In the genomic region with DNA sequence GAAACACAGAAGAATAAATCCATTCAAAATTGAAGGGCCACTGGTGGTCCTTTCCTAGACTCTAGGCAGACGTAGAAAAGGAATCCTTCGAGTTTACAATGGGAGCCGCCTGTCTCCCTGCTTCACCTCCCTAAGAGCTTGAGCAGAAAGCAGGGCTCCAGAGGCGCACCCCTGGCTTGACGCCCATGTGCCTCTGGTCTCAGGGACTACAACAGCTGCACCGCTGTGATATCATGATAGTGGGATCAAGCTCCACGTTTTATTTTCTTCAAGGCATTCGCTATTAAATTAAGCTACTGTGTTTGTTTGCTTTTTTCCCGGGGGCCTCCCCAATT, we compare ENCODE assay signal across 8 cellular contexts. TPM values are rescaled to one million over a fixed set of nuclear protein-coding genes. Genes with fewer than 3 reads are reported as not detected.
DNase-seq lines count a peak whose midpoint lies in the region; ATAC-seq, FAIRE-seq and TF ChIP-seq lines count a peak whose summit lies in the region.

No MANE protein-coding gene starts in this region.

- RAD21 ChIA-PET in HCT116 (lab: Charles Lee; ENCODE audit: low non-redundant PET in 1 of 2, low total read pairs in 2 of 2, uncharacterized antibody in 2 of 2, unreplicated experiment in 2 of 2), result no interaction called here

- POLR2A ChIA-PET in HCT116 (lab: Charles Lee), result interaction anchor here (1.2 to 3.1 kb wide), 4 partner anchors 9 to 117 kb away, joined by 3 to 10 read pairs (median 6); a partner anchor contains a TSS

- H3K27ac ChIP-seq in HCT116 (ENCODE audit: low read depth, low read length) (peak overlapping the region; percentile 93), VCaP (peak overlapping the region; percentile 95), small intestine (ENCODE audit: low read depth in 1 of 2, low read length in 1 of 2) (peak overlapping the region; percentile 71 to 98)

- H3K79me2 ChIP-seq in HCT116 (ENCODE audit: insufficient read depth, low read length), result peaks cover 65% of the 10 kb centered on the region

- H3K9ac ChIP-seq in HCT116 (ENCODE audit: low read length), result peak overlapping the region; percentile 81

- H3K27me3 ChIP-seq in HCT116 (ENCODE audit: insufficient read depth, low read length) (no peaks in the 10 kb centered on the region), small intestine (ENCODE audit: control insufficient read depth in 2 of 2, insufficient read depth in 2 of 2, low read length in 2 of 2) (no peaks in the 10 kb centered on the region)

- CTCF ChIA-PET in HCT116 (lab: Charles Lee), result no interaction called here

- H4K20me1 ChIP-seq in HCT116 (ENCODE audit: insufficient read depth), result peaks cover 24% of the 10 kb centered on the region; the same call in 1 of the 2 replicates

- no peak overlapping the region for H2AFZ ChIP-seq in HCT116 (ENCODE audit: low read depth, low read length, poor library complexity, severe bottlenecking)

- peak overlapping the region; percentile 95 for H3K4me2 ChIP-seq in HCT116 (ENCODE audit: low read length)

- BruUV-seq in HCT116 (replicated peaks; lab: Mats Ljungman, UMichigan), result no TSS peak

- peak overlapping the region; percentile 78 to 98 for H3K4me3 ChIP-seq in HCT116 (replicated peaks in 1 of 2; ENCODE audit: low read depth in 1 of 2, low read length in 2 of 2)
- peak overlapping the region; percentile 76 to 86 for H3K4me3 ChIP-seq in small intestine (ENCODE audit: low read depth in 1 of 2, low read length in 2 of 2)

- no peak for ATAC-seq in HCT116

- H3K9me3 ChIP-seq in HCT116 (ENCODE audit: control insufficient read depth in 1 of 2, insufficient read depth in 1 of 2, low read depth in 1 of 2, low read length in 2 of 2) (no peaks in the 10 kb centered on the region), small intestine (ENCODE audit: control insufficient read depth, low read depth) (no peaks in the 10 kb centered on the region)

- H3K4me1 ChIP-seq in HCT116 (ENCODE audit: control insufficient read depth in 1 of 2, insufficient read depth in 2 of 2, low read length in 2 of 2), result peaks cover 16 to 37% of the 10 kb centered on the region in 2 experiments
- H3K4me1 ChIP-seq in small intestine (ENCODE audit: control insufficient read depth in 2 of 2, insufficient read depth in 1 of 2, low read depth in 1 of 2, low read length in 1 of 2), result peaks cover 2 to 5% of the 10 kb centered on the region in 2 donors

- intact Hi-C loops in HCT116 (cut with micrococcal nuclease), result no loop called here

- TF ChIP-seq CTCF in HCT116 (IDR thresholded peaks at IDR 0.05 in 2 of 3, conservative IDR thresholded peaks at IDR 0.05 in 1 of 3; ENCODE audit: borderline replicate concordance in 1 of 3, insufficient read depth in 1 of 3, low read depth in 2 of 3, low read length in 2 of 3), result no peak
- TF ChIP-seq CTCF in VCaP (conservative IDR thresholded peaks at IDR 0.05), result no peak

- FAIRE-seq in small intestine (lab: Jason Lieb, UNC), result no peak

- TF ChIP-seq RAD21 in HCT116 (IDR thresholded peaks at IDR 0.05; ENCODE audit: low read depth), result no peak

- no peaks in the 10 kb centered on the region for H3K9me2 ChIP-seq in HCT116 (ENCODE audit: insufficient read depth)

- H3K36me3 ChIP-seq in HCT116 (ENCODE audit: control insufficient read depth in 1 of 2, insufficient read depth in 2 of 2, low read length in 2 of 2) (peaks cover 38 to 47% of the 10 kb centered on the region in 2 experiments), small intestine (ENCODE audit: control insufficient read depth in 2 of 2, insufficient read depth in 2 of 2, low read length in 2 of 2) (peaks cover 15 to 17% of the 10 kb centered on the region in 2 donors)

- WGBS in small intestine, 3 donors, result 6 to 12% (median 10%) methylated on average over 9 of the region's 9 CpGs

- no peak for DNase-seq in HCT116 (ENCODE audit: low read depth, low spot score)
- DNase-seq in glomerular visceral epithelial cell (ENCODE audit: extremely low spot score), result peak; percentile 4
- DNase-seq in small intestine, result no peak
- no peak for DNase-seq in NCI-H1092 (lab: John Stamatoyannopoulos, UW)
- no peak for DNase-seq in SKM-1 treated with dmso at 0.1 percent for 144 hours (lab: John Stamatoyannopoulos, UW; ENCODE audit: unreplicated experiment)
- no peak for DNase-seq in NCI-H2081 (lab: John Stamatoyannopoulos, UW)
- DNase-seq in activated CD8-positive, alpha-beta memory T cell treated with anti-CD3 and anti-CD28 coated beads, Interleukin-2, amount 50 U/mL, for 4 hours, result no peak

- TF ChIP-seq POLR2A in HCT116 (IDR thresholded peaks at IDR 0.05; ENCODE audit: borderline replicate concordance, extremely low read depth, insufficient read depth, insufficient read length), result no peak

TF ChIP-seq in HCT116, 20 proteins besides CTCF, POLR2A, EP300 and RAD21 (continues in another document):
- TF ChIP-seq, protein P1, sequence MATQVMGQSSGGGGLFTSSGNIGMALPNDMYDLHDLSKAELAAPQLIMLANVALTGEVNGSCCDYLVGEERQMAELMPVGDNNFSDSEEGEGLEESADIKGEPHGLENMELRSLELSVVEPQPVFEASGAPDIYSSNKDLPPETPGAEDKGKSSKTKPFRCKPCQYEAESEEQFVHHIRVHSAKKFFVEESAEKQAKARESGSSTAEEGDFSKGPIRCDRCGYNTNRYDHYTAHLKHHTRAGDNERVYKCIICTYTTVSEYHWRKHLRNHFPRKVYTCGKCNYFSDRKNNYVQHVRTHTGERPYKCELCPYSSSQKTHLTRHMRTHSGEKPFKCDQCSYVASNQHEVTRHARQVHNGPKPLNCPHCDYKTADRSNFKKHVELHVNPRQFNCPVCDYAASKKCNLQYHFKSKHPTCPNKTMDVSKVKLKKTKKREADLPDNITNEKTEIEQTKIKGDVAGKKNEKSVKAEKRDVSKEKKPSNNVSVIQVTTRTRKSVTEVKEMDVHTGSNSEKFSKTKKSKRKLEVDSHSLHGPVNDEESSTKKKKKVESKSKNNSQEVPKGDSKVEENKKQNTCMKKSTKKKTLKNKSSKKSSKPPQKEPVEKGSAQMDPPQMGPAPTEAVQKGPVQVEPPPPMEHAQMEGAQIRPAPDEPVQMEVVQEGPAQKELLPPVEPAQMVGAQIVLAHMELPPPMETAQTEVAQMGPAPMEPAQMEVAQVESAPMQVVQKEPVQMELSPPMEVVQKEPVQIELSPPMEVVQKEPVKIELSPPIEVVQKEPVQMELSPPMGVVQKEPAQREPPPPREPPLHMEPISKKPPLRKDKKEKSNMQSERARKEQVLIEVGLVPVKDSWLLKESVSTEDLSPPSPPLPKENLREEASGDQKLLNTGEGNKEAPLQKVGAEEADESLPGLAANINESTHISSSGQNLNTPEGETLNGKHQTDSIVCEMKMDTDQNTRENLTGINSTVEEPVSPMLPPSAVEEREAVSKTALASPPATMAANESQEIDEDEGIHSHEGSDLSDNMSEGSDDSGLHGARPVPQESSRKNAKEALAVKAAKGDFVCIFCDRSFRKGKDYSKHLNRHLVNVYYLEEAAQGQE (IDR thresholded peaks at IDR 0.05; ENCODE audit: low read depth), result no peak
- TF ChIP-seq YY1 (IDR thresholded peaks at IDR 0.05; ENCODE audit: extremely low read depth, insufficient replicate concordance, low read depth, low read length), result no peak
- no peak for TF ChIP-seq CBX3 (IDR thresholded peaks at IDR 0.05; ENCODE audit: low read depth)
- TF ChIP-seq ZNF274 (IDR thresholded peaks at IDR 0.05; ENCODE audit: low read depth, low read length), result no peak
- TF ChIP-seq FOSL1 (IDR thresholded peaks at IDR 0.05; ENCODE audit: low read depth), result no peak
- TF ChIP-seq, protein P2, sequence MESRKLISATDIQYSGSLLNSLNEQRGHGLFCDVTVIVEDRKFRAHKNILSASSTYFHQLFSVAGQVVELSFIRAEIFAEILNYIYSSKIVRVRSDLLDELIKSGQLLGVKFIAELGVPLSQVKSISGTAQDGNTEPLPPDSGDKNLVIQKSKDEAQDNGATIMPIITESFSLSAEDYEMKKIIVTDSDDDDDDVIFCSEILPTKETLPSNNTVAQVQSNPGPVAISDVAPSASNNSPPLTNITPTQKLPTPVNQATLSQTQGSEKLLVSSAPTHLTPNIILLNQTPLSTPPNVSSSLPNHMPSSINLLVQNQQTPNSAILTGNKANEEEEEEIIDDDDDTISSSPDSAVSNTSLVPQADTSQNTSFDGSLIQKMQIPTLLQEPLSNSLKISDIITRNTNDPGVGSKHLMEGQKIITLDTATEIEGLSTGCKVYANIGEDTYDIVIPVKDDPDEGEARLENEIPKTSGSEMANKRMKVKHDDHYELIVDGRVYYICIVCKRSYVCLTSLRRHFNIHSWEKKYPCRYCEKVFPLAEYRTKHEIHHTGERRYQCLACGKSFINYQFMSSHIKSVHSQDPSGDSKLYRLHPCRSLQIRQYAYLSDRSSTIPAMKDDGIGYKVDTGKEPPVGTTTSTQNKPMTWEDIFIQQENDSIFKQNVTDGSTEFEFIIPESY (IDR thresholded peaks at IDR 0.05; ENCODE audit: extremely low read depth, insufficient replicate concordance, low read length), result no peak
- TF ChIP-seq ELF1 (IDR thresholded peaks at IDR 0.05; ENCODE audit: borderline replicate concordance, low read depth), result no peak
- TF ChIP-seq ZFX (IDR thresholded peaks at IDR 0.05), result no peak
- TF ChIP-seq, protein P3, sequence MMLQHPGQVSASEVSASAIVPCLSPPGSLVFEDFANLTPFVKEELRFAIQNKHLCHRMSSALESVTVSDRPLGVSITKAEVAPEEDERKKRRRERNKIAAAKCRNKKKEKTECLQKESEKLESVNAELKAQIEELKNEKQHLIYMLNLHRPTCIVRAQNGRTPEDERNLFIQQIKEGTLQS (IDR thresholded peaks at IDR 0.05), result no peak
- TF ChIP-seq CEBPB (IDR thresholded peaks at IDR 0.05; ENCODE audit: low read depth), result no peak
- no peak for TF ChIP-seq POLR2AphosphoS5 (IDR thresholded peaks at IDR 0.05; ENCODE audit: low read depth, low read length)
- TF ChIP-seq SP1 (IDR thresholded peaks at IDR 0.05; ENCODE audit: low read depth), result no peak
- no peak for TF ChIP-seq TCF7L2 (IDR thresholded peaks at IDR 0.05; ENCODE audit: borderline replicate concordance, extremely low read depth, insufficient read depth, insufficient read length)
- no peak for TF ChIP-seq SRF (IDR thresholded peaks at IDR 0.05; ENCODE audit: low read depth)

RNA-seq across cellular contexts. Expression of a gene that starts 0.4 kb away (rescaled TPM):
- total RNA-seq in HCT116 (2021; ENCODE audit: unreplicated experiment), result 34.2 TPM
- polyA plus RNA-seq in HCT116 (2012), result 19.2 and 20.1 TPM in 2 replicates
- polyA plus RNA-seq in small intestine, result 10 to 100 TPM; 38.4 to 44.0 (median 38.9) TPM

RNA-seq across cellular contexts. Expression of a gene that starts 0.8 kb away (rescaled TPM):
- 41.4 TPM for total RNA-seq in HCT116 (2021; ENCODE audit: unreplicated experiment)
- polyA plus RNA-seq in HCT116 (2012), result 33.2 and 37.7 TPM in 2 replicates
- 10 to 100 TPM; 14.3 to 15.7 (median 14.5) TPM for polyA plus RNA-seq in small intestine

RNA-seq across cellular contexts. Expression of a gene that starts 13.5 kb away (rescaled TPM):
- total RNA-seq in HCT116 (2021; ENCODE audit: unreplicated experiment), result 17.3 TPM
- 10.4 and 10.5 TPM in 2 replicates for polyA plus RNA-seq in HCT116 (2012)
- 1 to 10 TPM in 1 of 3 donors, under 1 TPM in 2; 0.81 to 6.1 (median 0.89) TPM for polyA plus RNA-seq in small intestine

RNA-seq across cellular contexts. Expression of a gene that starts 42.3 kb away (rescaled TPM):
- total RNA-seq in HCT116 (2021; ENCODE audit: unreplicated experiment), result 6.5 TPM
- polyA plus RNA-seq in HCT116 (2012), result 5.7 TPM in 2 replicates
- polyA plus RNA-seq in small intestine, result 1 to 10 TPM; 1.9 to 5.4 (median 5.1) TPM

RNA-seq across cellular contexts. Expression of a gene that starts 52.2 kb away (rescaled TPM):
- 21.2 TPM for total RNA-seq in HCT116 (2021; ENCODE audit: unreplicated experiment)
- 6.9 and 7.1 TPM in 2 replicates for polyA plus RNA-seq in HCT116 (2012)
- 1 to 10 TPM; 1.6 to 4.3 (median 1.8) TPM for polyA plus RNA-seq in small intestine
